Comparison of ENCODE assay signal across 1 cellular context in the genomic region with DNA sequence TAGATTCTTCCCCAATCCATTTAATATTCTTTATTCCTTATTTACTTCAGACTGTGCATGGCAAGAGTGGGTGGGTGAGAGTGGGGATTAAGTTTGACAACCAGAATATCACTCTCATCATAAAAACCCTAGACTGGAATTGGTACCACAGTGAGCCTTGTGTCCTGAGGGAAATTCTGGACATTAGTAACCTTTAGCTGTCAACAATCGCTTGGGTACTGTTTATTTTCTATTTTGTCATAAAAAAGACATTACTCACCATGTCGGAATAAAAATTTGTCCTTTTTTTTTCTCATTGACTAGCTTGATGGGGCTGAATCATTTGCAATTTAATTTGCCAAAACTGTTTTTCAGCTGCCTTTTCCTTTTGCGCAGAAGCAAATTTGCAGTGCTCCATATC.
TF ChIP-seq lines count a peak whose summit lies in the region.

No MANE protein-coding gene starts in this region.

TF ChIP-seq in K562, 482 proteins besides CTCF, POLR2A, EP300 and RAD21 (continued from another document):
- TF ChIP-seq, protein P1, sequence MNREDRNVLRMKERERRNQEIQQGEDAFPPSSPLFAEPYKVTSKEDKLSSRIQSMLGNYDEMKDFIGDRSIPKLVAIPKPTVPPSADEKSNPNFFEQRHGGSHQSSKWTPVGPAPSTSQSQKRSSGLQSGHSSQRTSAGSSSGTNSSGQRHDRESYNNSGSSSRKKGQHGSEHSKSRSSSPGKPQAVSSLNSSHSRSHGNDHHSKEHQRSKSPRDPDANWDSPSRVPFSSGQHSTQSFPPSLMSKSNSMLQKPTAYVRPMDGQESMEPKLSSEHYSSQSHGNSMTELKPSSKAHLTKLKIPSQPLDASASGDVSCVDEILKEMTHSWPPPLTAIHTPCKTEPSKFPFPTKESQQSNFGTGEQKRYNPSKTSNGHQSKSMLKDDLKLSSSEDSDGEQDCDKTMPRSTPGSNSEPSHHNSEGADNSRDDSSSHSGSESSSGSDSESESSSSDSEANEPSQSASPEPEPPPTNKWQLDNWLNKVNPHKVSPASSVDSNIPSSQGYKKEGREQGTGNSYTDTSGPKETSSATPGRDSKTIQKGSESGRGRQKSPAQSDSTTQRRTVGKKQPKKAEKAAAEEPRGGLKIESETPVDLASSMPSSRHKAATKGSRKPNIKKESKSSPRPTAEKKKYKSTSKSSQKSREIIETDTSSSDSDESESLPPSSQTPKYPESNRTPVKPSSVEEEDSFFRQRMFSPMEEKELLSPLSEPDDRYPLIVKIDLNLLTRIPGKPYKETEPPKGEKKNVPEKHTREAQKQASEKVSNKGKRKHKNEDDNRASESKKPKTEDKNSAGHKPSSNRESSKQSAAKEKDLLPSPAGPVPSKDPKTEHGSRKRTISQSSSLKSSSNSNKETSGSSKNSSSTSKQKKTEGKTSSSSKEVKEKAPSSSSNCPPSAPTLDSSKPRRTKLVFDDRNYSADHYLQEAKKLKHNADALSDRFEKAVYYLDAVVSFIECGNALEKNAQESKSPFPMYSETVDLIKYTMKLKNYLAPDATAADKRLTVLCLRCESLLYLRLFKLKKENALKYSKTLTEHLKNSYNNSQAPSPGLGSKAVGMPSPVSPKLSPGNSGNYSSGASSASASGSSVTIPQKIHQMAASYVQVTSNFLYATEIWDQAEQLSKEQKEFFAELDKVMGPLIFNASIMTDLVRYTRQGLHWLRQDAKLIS (CRISPR knock-in tag; IDR thresholded peaks at IDR 0.05) = no peak
- TF ChIP-seq, protein P2, sequence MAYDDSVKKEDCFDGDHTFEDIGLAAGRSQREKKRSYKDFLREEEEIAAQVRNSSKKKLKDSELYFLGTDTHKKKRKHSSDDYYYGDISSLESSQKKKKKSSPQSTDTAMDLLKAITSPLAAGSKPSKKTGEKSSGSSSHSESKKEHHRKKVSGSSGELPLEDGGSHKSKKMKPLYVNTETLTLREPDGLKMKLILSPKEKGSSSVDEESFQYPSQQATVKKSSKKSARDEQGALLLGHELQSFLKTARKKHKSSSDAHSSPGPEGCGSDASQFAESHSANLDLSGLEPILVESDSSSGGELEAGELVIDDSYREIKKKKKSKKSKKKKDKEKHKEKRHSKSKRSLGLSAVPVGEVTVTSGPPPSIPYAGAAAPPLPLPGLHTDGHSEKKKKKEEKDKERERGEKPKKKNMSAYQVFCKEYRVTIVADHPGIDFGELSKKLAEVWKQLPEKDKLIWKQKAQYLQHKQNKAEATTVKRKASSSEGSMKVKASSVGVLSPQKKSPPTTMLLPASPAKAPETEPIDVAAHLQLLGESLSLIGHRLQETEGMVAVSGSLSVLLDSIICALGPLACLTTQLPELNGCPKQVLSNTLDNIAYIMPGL (CRISPR knock-in tag; IDR thresholded peaks at IDR 0.05) = no peak
- TF ChIP-seq CREM (IDR thresholded peaks at IDR 0.05; ENCODE audit: low read depth) = no peak
- no peak for TF ChIP-seq DNMT1 (IDR thresholded peaks at IDR 0.05)
- TF ChIP-seq ATF1 (CRISPR knock-in tag; IDR thresholded peaks at IDR 0.05) = no peak
- no peak for TF ChIP-seq ATF1 (tag; IDR thresholded peaks at IDR 0.05)
- no peak for TF ChIP-seq KHSRP (IDR thresholded peaks at IDR 0.05)
- no peak for TF ChIP-seq ZNF253 (CRISPR knock-in tag; conservative IDR thresholded peaks at IDR 0.05)
- TF ChIP-seq ESRRB (CRISPR knock-in tag; IDR thresholded peaks at IDR 0.05; ENCODE audit: borderline replicate concordance) = no peak
- TF ChIP-seq, protein P3, sequence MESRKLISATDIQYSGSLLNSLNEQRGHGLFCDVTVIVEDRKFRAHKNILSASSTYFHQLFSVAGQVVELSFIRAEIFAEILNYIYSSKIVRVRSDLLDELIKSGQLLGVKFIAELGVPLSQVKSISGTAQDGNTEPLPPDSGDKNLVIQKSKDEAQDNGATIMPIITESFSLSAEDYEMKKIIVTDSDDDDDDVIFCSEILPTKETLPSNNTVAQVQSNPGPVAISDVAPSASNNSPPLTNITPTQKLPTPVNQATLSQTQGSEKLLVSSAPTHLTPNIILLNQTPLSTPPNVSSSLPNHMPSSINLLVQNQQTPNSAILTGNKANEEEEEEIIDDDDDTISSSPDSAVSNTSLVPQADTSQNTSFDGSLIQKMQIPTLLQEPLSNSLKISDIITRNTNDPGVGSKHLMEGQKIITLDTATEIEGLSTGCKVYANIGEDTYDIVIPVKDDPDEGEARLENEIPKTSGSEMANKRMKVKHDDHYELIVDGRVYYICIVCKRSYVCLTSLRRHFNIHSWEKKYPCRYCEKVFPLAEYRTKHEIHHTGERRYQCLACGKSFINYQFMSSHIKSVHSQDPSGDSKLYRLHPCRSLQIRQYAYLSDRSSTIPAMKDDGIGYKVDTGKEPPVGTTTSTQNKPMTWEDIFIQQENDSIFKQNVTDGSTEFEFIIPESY (CRISPR knock-in tag; IDR thresholded peaks at IDR 0.05) = no peak
- TF ChIP-seq MAX (CRISPR knock-in tag; IDR thresholded peaks at IDR 0.05) = no peak
- no peak for TF ChIP-seq SMARCA5 (IDR thresholded peaks at IDR 0.05)
- no peak for TF ChIP-seq PCBP1 (IDR thresholded peaks at IDR 0.05; ENCODE audit: low read depth, low read length, poor library complexity, severe bottlenecking)
